ENCODE assay signal across 11 cellular contexts in the genomic region with DNA sequence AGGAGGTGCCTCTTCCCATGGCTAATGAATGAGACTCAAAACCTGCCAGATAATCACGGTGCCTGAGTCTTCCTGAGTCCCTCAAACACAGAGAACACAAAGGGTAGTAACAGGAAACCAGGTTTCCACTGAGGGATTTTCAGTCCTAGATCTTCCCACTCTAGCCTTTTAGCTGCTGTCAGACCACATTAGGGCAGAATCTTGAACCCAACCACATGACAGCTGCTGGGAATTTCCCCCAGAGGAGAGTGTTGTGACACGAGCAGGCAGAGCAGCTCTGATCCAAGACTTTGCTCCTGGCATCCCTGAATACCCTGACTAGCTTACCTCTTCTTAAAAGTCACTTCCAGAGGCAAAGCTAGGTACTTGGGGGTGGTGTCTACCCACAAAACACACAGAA. TPM values are rescaled to one million over a fixed set of nuclear protein-coding genes. Genes with fewer than 3 reads are reported as not detected.
DNase-seq lines count a peak whose midpoint lies in the region; ATAC-seq and TF ChIP-seq lines count a peak whose summit lies in the region.
"Had no signal": no experiment of that assay in that cellular context is flagged by ENCODE, and none has a peak within 500 bp of the region (broad histone marks: within the 10 kb centered on the region; RNA-seq: fewer than 3 reads in every experiment).

No MANE protein-coding gene starts in this region.

- no peak overlapping the region for H3K4me3 Mint-ChIP-seq in activated CD8-positive, alpha-beta memory T cell treated with anti-CD3 and anti-CD28 coated beads, Interleukin-2, amount 10 ng/mL, durations not matched to agents 7 days and 5 days
- no peak overlapping the region for H3K4me3 Mint-ChIP-seq in CD4-positive, alpha-beta T cell

- H3K4me1 Mint-ChIP-seq in activated CD8-positive, alpha-beta memory T cell treated with anti-CD3 and anti-CD28 coated beads, Interleukin-2, amount 10 ng/mL, durations not matched to agents 7 days and 5 days = peaks cover 28% of the 10 kb centered on the region
- H3K4me1 Mint-ChIP-seq in CD4-positive, alpha-beta T cell (ENCODE audit: low read depth) = peaks cover 16% of the 10 kb centered on the region

- H3K27me3 ChIP-seq in CD4-positive, alpha-beta T cell (ENCODE audit: control insufficient read depth, insufficient read depth, low read length) = peaks cover 36% of the 10 kb centered on the region

- no peaks in the 10 kb centered on the region for H3K36me3 Mint-ChIP-seq in activated CD8-positive, alpha-beta memory T cell treated with anti-CD3 and anti-CD28 coated beads, Interleukin-2, amount 10 ng/mL, durations not matched to agents 7 days and 5 days
- no peaks in the 10 kb centered on the region for H3K36me3 Mint-ChIP-seq in CD4-positive, alpha-beta T cell (ENCODE audit: low read depth)

- no peaks in the 10 kb centered on the region for H3K9me3 ChIP-seq in CD4-positive, alpha-beta T cell (ENCODE audit: control insufficient read depth, low read length)
- H3K9me3 ChIP-seq: neutrophil had no signal

- H3K27ac Mint-ChIP-seq in activated CD8-positive, alpha-beta memory T cell treated with anti-CD3 and anti-CD28 coated beads, Interleukin-2, amount 10 ng/mL, durations not matched to agents 7 days and 5 days = no peak overlapping the region
- H3K27ac Mint-ChIP-seq in CD4-positive, alpha-beta T cell = no peak overlapping the region

- H3K27me3 Mint-ChIP-seq in activated CD8-positive, alpha-beta memory T cell treated with anti-CD3 and anti-CD28 coated beads, Interleukin-2, amount 10 ng/mL, durations not matched to agents 7 days and 5 days = peaks cover 11% of the 10 kb centered on the region
- peaks cover 76% of the 10 kb centered on the region for H3K27me3 Mint-ChIP-seq in CD4-positive, alpha-beta T cell

- H3K9me3 Mint-ChIP-seq in activated CD8-positive, alpha-beta memory T cell treated with anti-CD3 and anti-CD28 coated beads, Interleukin-2, amount 10 ng/mL, durations not matched to agents 7 days and 5 days (ENCODE audit: low read depth) = no peaks in the 10 kb centered on the region
- no peaks in the 10 kb centered on the region for H3K9me3 Mint-ChIP-seq in CD4-positive, alpha-beta T cell

- CTCF ChIA-PET in activated CD8-positive, alpha-beta memory T cell treated with anti-CD3 and anti-CD28 coated beads, Interleukin-2, amount 10 ng/mL, durations not matched to agents 7 days and 5 days (lab: Charles Lee) = interaction anchor here (1.0 to 1.5 kb wide), 2 partner anchors 24 to 30 kb away, joined by 3 to 4 read pairs; no protein-coding TSS in a partner anchor
- CTCF ChIA-PET in CD4-positive, alpha-beta T cell (lab: Charles Lee) = no interaction called here

- DNase-seq in activated CD8-positive, alpha-beta memory T cell treated with anti-CD3 and anti-CD28 coated beads, Interleukin-2, amount 10 ng/mL, durations not matched to agents 7 days and 5 days = no peak
- DNase-seq in activated CD8-positive, alpha-beta memory T cell treated with anti-CD3 and anti-CD28 coated beads for 24 hours = no peak
- DNase-seq in choroid plexus epithelial cell (ENCODE audit: low read depth) = peak; percentile 85
- peak; percentile 10 to 14 for DNase-seq in stimulated activated CD4-positive, alpha-beta T cell treated with anti-CD3 and anti-CD28 coated beads, Interleukin-2, amount 100 ng/mL, for 48 hours
- no peak for DNase-seq in RKO (ENCODE audit: low spot score)
- DNase-seq in CD4-positive, alpha-beta T cell = no peak
- no peak for DNase-seq in left colon
- DNase-seq: amniotic stem cell, NCI-H187 had no signal

- peak; percentile 13 for ATAC-seq in activated CD8-positive, alpha-beta memory T cell treated with anti-CD3 and anti-CD28 coated beads, Interleukin-2, amount 10 ng/mL, durations not matched to agents 7 days and 5 days
- peak; percentile 48 for ATAC-seq in HG02870 (IDR thresholded peaks at IDR 0.05; ENCODE audit: unreplicated experiment)
- ATAC-seq in CD4-positive, alpha-beta T cell (ENCODE audit: poor library complexity) = no peak
- no peak for ATAC-seq in left colon

- TF ChIP-seq CTCF in choroid plexus epithelial cell (conservative IDR thresholded peaks at IDR 0.05; ENCODE audit: low read depth, low read length) = no peak
- TF ChIP-seq CTCF in CD4-positive, alpha-beta T cell (IDR thresholded peaks at IDR 0.05) = no peak

- intact Hi-C loops in CD4-positive, alpha-beta T cell (cut with DNase I, micrococcal nuclease) = no loop called here
- intact Hi-C loops in left colon (cut with DNase I, micrococcal nuclease) = no loop called here

- H3K4me3 ChIP-seq in choroid plexus epithelial cell (ENCODE audit: low read depth, low read length) = no peak overlapping the region

- POLR2A ChIA-PET in CD4-positive, alpha-beta T cell (lab: Charles Lee) = no interaction called here

- H3K27ac ChIP-seq in CD4-positive, alpha-beta T cell (ENCODE audit: low read depth, low read length) = no peak overlapping the region
- H3K27ac ChIP-seq: neutrophil had no signal

RNA-seq across cellular contexts. Expression of a gene that starts 28.3 kb away (rescaled TPM):
- total RNA-seq in activated CD8-positive, alpha-beta memory T cell treated with anti-CD3 and anti-CD28 coated beads, Interleukin-2, amount 10 ng/mL, durations not matched to agents 7 days and 5 days = 100 to 1,000 TPM; 208 to 309 TPM
- 100 to 1,000 TPM; 354 to 366 TPM for total RNA-seq in CD4-positive, alpha-beta T cell
- total RNA-seq in left colon = 100 to 1,000 TPM; 175 to 206 TPM

Comparison
In these comparisons a context has a peak if more than half of its experiments do, and no peak if none do; other contexts are left out.
1. ATAC-seq: peak in activated CD8-positive, alpha-beta memory T cell treated with anti-CD3 and anti-CD28 coated beads, Interleukin-2, amount 10 ng/mL, durations not matched to agents 7 days and 5 days (single experiment) and HG02870 (single experiment); none in CD4-positive, alpha-beta T cell (single experiment) and left colon (single experiment).
2. DNase-seq: peak in choroid plexus epithelial cell (single experiment) and stimulated activated CD4-positive, alpha-beta T cell treated with anti-CD3 and anti-CD28 coated beads, Interleukin-2, amount 100 ng/mL, for 48 hours (2 of 2); none in activated CD8-positive, alpha-beta memory T cell treated with anti-CD3 and anti-CD28 coated beads, Interleukin-2, amount 10 ng/mL, durations not matched to agents 7 days and 5 days (single experiment), activated CD8-positive, alpha-beta memory T cell treated with anti-CD3 and anti-CD28 coated beads for 24 hours (single experiment), RKO (single experiment), CD4-positive, alpha-beta T cell (0 of 10) and left colon (0 of 2).